In the genomic region with DNA sequence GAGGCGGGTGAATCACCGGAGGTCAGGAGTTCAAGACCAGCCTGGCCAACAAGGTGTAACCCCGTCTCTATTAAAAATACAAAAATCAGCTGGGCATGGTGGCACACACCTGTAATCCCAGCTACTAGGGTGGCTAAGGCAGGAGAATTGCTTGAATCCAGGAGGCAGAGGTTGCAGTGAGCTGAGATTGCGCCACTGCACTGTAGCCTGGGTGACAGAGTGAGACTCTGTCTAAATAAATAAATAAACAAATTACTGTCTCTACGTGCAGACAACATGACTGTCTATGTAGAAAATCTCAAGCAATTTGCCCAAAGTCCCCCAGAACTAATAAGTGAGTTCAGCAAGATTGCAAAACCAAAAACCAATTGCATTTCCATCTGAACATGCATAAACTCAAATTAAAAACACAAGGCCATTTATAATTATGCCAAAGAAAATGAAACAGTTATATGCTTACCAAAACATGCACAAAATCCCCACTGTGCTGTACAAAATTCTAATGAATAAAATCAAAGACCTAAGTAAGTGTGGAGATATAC, we compare ENCODE assay signal across 5 cellular contexts. TPM values are rescaled to one million over a fixed set of nuclear protein-coding genes. Genes with fewer than 3 reads are reported as not detected.
DNase-seq lines count a peak whose midpoint lies in the region; ATAC-seq, FAIRE-seq and TF ChIP-seq lines count a peak whose summit lies in the region.
"Not testable (repeated sequence)": the region's sequence is repeated elsewhere in the genome, so short reads cannot be mapped to it uniquely, and the experiment has no call there.

No MANE protein-coding gene starts in this region.

- H3K9ac ChIP-seq in adipocyte (ENCODE audit: low read length); HepG2 (ENCODE audit: insufficient read depth, low read depth, low read length): not testable (repeated sequence)

- POLR2A ChIA-PET in HepG2 (lab: Yijun Ruan, JAX), result not testable (repeated sequence)

- not testable (repeated sequence) for TF ChIP-seq EP300 in HepG2 (IDR thresholded peaks at IDR 0.05; ENCODE audit: low read depth in 2 of 2, low read length in 2 of 2); HepG2 (CRISPR knock-in tag; IDR thresholded peaks at IDR 0.05; ENCODE audit: borderline replicate concordance)

- not testable (repeated sequence) for H3K27me3 ChIP-seq in adipocyte (replicated peaks; ENCODE audit: control insufficient read depth, insufficient read depth, low read length); HepG2 (ENCODE audit: control insufficient read depth in 1 of 2, insufficient read depth in 2 of 2, low read length in 2 of 2); osteoblast (ENCODE audit: insufficient read depth, low read length)

- TF ChIP-seq RAD21 in HepG2 (CRISPR knock-in tag; IDR thresholded peaks at IDR 0.05), result not testable (repeated sequence)

- DNase-seq in AG10803 (ENCODE audit: low read depth) (peak; percentile 25), adipocyte (ENCODE audit: low read depth) (peak; percentile 56), fibroblast of gingiva (ENCODE audit: low read depth) (peak; percentile 62), osteoblast (ENCODE audit: insufficient read length, low spot score, missing footprints) (peak; percentile 9)
- DNase-seq in HepG2 (ENCODE audit: low spot score), result not testable (repeated sequence)

- H3K36me3 ChIP-seq in adipocyte (ENCODE audit: control insufficient read depth, insufficient read depth, low read length, severe bottlenecking), result peaks cover 21% of the 10 kb centered on the region
- not testable (repeated sequence) for H3K36me3 ChIP-seq in HepG2 (replicated peaks in 1 of 2; ENCODE audit: control insufficient read depth in 1 of 2, insufficient read depth in 2 of 2, low read length in 2 of 2); osteoblast (ENCODE audit: insufficient read depth, low read length)

- intact Hi-C loops in HepG2 (cut with micrococcal nuclease; ENCODE audit: unreplicated experiment), result not testable (repeated sequence)

- CTCF ChIA-PET in HepG2 (lab: Yijun Ruan, JAX; ENCODE audit: low intra/inter-chr PET ratio, low total read pairs), result not testable (repeated sequence)

- not testable (repeated sequence) for TF ChIP-seq POLR2A in HepG2 (IDR thresholded peaks at IDR 0.05; ENCODE audit: insufficient read depth in 1 of 2, low read depth in 2 of 2, low read length in 2 of 2)

- H3K4me3 ChIP-seq in AG10803 (ENCODE audit: low read length); adipocyte (ENCODE audit: low read length); HepG2 (replicated peaks in 1 of 3; ENCODE audit: insufficient read depth in 1 of 3, low read depth in 2 of 3, low read length in 3 of 3); osteoblast (ENCODE audit: insufficient read depth, low read length): not testable (repeated sequence)

- not testable (repeated sequence) for H2AFZ ChIP-seq in HepG2 (ENCODE audit: low read length); osteoblast (ENCODE audit: low read length)

- ATAC-seq in HepG2, result peak; percentile 46

- 70% methylated on average over 5 of the region's 5 CpGs for WGBS in HepG2 (ENCODE audit: low lambda C conversion rate)

- not testable (repeated sequence) for H3K4me1 ChIP-seq in adipocyte (ENCODE audit: control insufficient read depth, insufficient read depth, low read length); osteoblast (ENCODE audit: insufficient read depth, low read length)
- H3K4me1 ChIP-seq in HepG2 (ENCODE audit: insufficient read depth, low read length), result peaks cover 45% of the 10 kb centered on the region

- in situ Hi-C loops in HepG2 (cut with HindIII; ENCODE audit: extremely low pct_ligation_motif_present, low pct_unique_long_range_greater_than_20kb), result not testable (repeated sequence)

- H3K79me2 ChIP-seq in HepG2 (ENCODE audit: insufficient read depth, low read length); osteoblast (ENCODE audit: insufficient read depth, low read length): not testable (repeated sequence)

- not testable (repeated sequence) for H4K20me1 ChIP-seq in HepG2 (ENCODE audit: insufficient read depth, low read length); osteoblast (ENCODE audit: insufficient read depth, low read length)

- FAIRE-seq in HepG2 (lab: Jason Lieb, UNC), result not testable (repeated sequence)

- peak overlapping the region; percentile 49 for H3K4me2 ChIP-seq in HepG2 (ENCODE audit: low read depth, low read length)
- H3K4me2 ChIP-seq in osteoblast (ENCODE audit: insufficient read depth, low read length), result not testable (repeated sequence)

- not testable (repeated sequence) for BruUV-seq in HepG2 (replicated peaks; lab: Mats Ljungman, UMichigan)

- peak overlapping the region; percentile 69 for H3K27ac ChIP-seq in HepG2 (ENCODE audit: extremely low read length, insufficient read depth, low read length)
- H3K27ac ChIP-seq in osteoblast (ENCODE audit: low read depth, low read length), result not testable (repeated sequence)

- not testable (repeated sequence) for H3K9me3 ChIP-seq in adipocyte (ENCODE audit: control insufficient read depth, low read length); HepG2 (ENCODE audit: low read length); osteoblast (ENCODE audit: low read depth, low read length)

- TF ChIP-seq CTCF in AG10803 (conservative IDR thresholded peaks at IDR 0.05; ENCODE audit: low read length); HepG2 (CRISPR knock-in tag; IDR thresholded peaks at IDR 0.05); osteoblast (IDR thresholded peaks at IDR 0.05; ENCODE audit: extremely low read depth, low read depth, low read length): not testable (repeated sequence)

TF ChIP-seq in HepG2, 621 proteins besides CTCF, POLR2A, EP300 and RAD21:
- TF ChIP-seq CREB1, FOXP1 (IDR thresholded peaks at IDR 0.05): not testable (repeated sequence)
- 0 out of 2 replicates have a peak, but pooled peaks have one; percentile 19 for TF ChIP-seq CREB1 (CRISPR knock-in tag; IDR thresholded peaks at IDR 0.05)
- TF ChIP-seq FOXP1 (CRISPR knock-in tag; IDR thresholded peaks at IDR 0.05), result peak; percentile 60
- TF ChIP-seq, protein P1, sequence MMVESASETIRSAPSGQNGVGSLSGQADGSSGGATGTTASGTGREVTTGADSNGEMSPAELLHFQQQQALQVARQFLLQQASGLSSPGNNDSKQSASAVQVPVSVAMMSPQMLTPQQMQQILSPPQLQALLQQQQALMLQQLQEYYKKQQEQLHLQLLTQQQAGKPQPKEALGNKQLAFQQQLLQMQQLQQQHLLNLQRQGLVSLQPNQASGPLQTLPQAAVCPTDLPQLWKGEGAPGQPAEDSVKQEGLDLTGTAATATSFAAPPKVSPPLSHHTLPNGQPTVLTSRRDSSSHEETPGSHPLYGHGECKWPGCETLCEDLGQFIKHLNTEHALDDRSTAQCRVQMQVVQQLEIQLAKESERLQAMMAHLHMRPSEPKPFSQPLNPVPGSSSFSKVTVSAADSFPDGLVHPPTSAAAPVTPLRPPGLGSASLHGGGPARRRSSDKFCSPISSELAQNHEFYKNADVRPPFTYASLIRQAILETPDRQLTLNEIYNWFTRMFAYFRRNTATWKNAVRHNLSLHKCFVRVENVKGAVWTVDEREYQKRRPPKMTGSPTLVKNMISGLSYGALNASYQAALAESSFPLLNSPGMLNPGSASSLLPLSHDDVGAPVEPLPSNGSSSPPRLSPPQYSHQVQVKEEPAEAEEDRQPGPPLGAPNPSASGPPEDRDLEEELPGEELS (CRISPR knock-in tag; IDR thresholded peaks at IDR 0.05), result peak; percentile 33; the same call in 1 of the 2 replicates
- 0 out of 2 replicates have a peak, but pooled peaks have one; percentile 7 for TF ChIP-seq DPF2 (CRISPR knock-in tag; IDR thresholded peaks at IDR 0.05; ENCODE audit: borderline replicate concordance, low read depth)
- TF ChIP-seq CEBPG (CRISPR knock-in tag; IDR thresholded peaks at IDR 0.05), result peak; percentile 69
- TF ChIP-seq RFX1 (IDR thresholded peaks at IDR 0.05), result 0 out of 2 replicates have a peak, but pooled peaks have one; percentile 9
TF ChIP-seq in HepG2: peak in this region for 6; not testable (repeated sequence) for 615.

RNA-seq across cellular contexts. Expression of gene HACE1, which starts 23.2 kb away (rescaled TPM):
- 11.4 and 16.0 TPM in 2 replicates for total RNA-seq in HepG2 (2016; rRNA removed; fragmentation: Illumina TruSeq; extraction: Trizol)
- 8.1 and 8.6 TPM in 2 replicates for total RNA-seq in HepG2 (2016; cell fraction: cytosol; rRNA removed; fragmentation: Illumina TruSeq; extraction: Trizol; ENCODE audit: low read depth)
- total RNA-seq in HepG2 (2016; cell fraction: insoluble cytoplasmic fraction; rRNA removed; fragmentation: Illumina TruSeq; extraction: Trizol), result 11.2 and 15.6 TPM in 2 replicates
- total RNA-seq in HepG2 (2016; cell fraction: membrane; rRNA removed; fragmentation: Illumina TruSeq; extraction: Trizol), result 7.1 and 8.1 TPM in 2 replicates
- 14.9 and 19.6 TPM in 2 replicates for total RNA-seq in HepG2 (2016; cell fraction: nucleus; rRNA removed; fragmentation: Illumina TruSeq; extraction: Trizol)
- polyA plus RNA-seq in HepG2 (2011; rRNA removed), result 5.9 and 8.9 TPM in 2 replicates
- 3.4 and 4.6 TPM in 2 replicates for polyA plus RNA-seq in HepG2 (2011; cell fraction: cytosol; rRNA removed)
- 7.3 and 9.6 TPM in 2 replicates for polyA plus RNA-seq in HepG2 (2011; cell fraction: nucleus; rRNA removed)
- polyA plus RNA-seq in HepG2 (2012), result 5.3 and 6.1 TPM in 2 replicates
- 0.32 and 0.58 TPM in 2 replicates for polyA plus RNA-seq in HepG2 (2016; cell fraction: cytosol; fragmentation: Illumina TruSeq; extraction: Trizol; ENCODE audit: low read depth)
- 8.8 and 10.3 TPM in 2 replicates for polyA plus RNA-seq in HepG2 (2016; cell fraction: insoluble cytoplasmic fraction; fragmentation: Illumina TruSeq; extraction: Trizol; ENCODE audit: low read depth)
- 2.4 and 2.5 TPM in 2 replicates for polyA plus RNA-seq in HepG2 (2016; cell fraction: membrane; fragmentation: Illumina TruSeq; extraction: Trizol; ENCODE audit: low read depth)
- polyA plus RNA-seq in HepG2 (2016; cell fraction: nucleus; fragmentation: Illumina TruSeq; extraction: Trizol; ENCODE audit: insufficient read depth, low read depth), result 13.4 and 15.2 TPM in 2 replicates
- polyA minus RNA-seq in HepG2 (2011; rRNA and poly(A)+ RNA removed; ENCODE audit: low replicate concordance), result 10.0 and 15.5 TPM in 2 replicates
- 8.4 and 10.0 TPM in 2 replicates for polyA minus RNA-seq in HepG2 (2011; cell fraction: cytosol; rRNA and poly(A)+ RNA removed)
- polyA minus RNA-seq in HepG2 (2011; cell fraction: nucleus; rRNA and poly(A)+ RNA removed), result 36.7 and 37.9 TPM in 2 replicates
- total RNA-seq in osteoblast, result 16.6 and 18.9 TPM in 2 replicates
